Comparison of ENCODE assay signal across 19 cellular contexts in the genomic region with DNA sequence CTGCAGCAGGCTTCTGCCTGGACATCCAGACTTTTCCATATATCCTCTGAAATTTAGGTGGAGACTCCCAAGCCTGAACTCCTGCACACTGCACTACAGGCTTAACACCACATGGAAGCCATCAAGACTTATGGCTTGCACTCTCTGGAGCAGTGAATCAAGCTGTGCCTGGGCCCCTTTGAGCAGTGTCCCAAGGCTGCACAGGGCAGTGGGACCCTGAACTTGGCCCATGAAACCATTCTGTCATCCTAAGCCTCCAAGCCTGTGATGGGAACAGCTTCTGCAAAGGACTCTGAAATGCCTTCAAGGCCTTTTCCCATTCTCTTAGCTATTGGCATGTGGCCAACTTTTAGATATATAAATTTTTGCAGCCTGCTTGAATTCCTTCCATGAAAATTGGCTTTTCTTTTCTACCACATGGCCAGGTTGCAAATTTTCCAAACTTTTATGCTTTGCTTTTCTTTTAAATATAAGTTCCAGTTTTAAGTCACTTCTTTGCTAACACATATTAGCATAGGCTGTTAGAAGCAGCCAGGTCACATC.
DNase-seq lines count a peak whose midpoint lies in the region; ATAC-seq and TF ChIP-seq lines count a peak whose summit lies in the region.
"Had no signal": no experiment of that assay in that cellular context is flagged by ENCODE, and none has a peak within 500 bp of the region (broad histone marks: within the 10 kb centered on the region; RNA-seq: fewer than 3 reads in every experiment).

No MANE protein-coding gene starts in this region.

- H2AFZ ChIP-seq in SK-N-SH (ENCODE audit: low read depth): no peak overlapping the region
- H2AFZ ChIP-seq: GM23338 had no signal

- ATAC-seq in SK-N-SH treated with all-trans-retinoic acid at 6 μM for 48 hours (no peak), HG03432 (IDR thresholded peaks at IDR 0.05; ENCODE audit: unreplicated experiment) (no peak), HG03045 (IDR thresholded peaks at IDR 0.05; ENCODE audit: unreplicated experiment) (no peak)
- ATAC-seq: A549, GM23338 had no signal

- H3K9me3 ChIP-seq in SK-N-SH: 0 out of 2 replicates have a peak, but pooled peaks cover 4% of the 10 kb centered on the region
- peaks cover 19% of the 10 kb centered on the region for H3K9me3 ChIP-seq in adipocyte (ENCODE audit: control insufficient read depth, low read length)
- peaks cover 14% of the 10 kb centered on the region for H3K9me3 ChIP-seq in iPS-18c (ENCODE audit: control insufficient read depth, insufficient read depth, low read length)

- H3K27me3 ChIP-seq in SK-N-SH (ENCODE audit: insufficient read depth): no peaks in the 10 kb centered on the region
- no peaks in the 10 kb centered on the region for H3K27me3 ChIP-seq in adipocyte (replicated peaks; ENCODE audit: control insufficient read depth, insufficient read depth, low read length)
- H3K27me3 ChIP-seq: BLaER1 had no signal

- TF ChIP-seq RAD21 in SK-N-SH (IDR thresholded peaks at IDR 0.05; ENCODE audit: low read length): no peak

- CTCF ChIA-PET in SK-N-SH (lab: Yijun Ruan, JAX): interaction anchor here (1.2 kb wide), 1 partner anchor 14 kb away, joined by 3 read pairs; no protein-coding TSS in a partner anchor

- no peaks in the 10 kb centered on the region for H3K4me1 ChIP-seq in SK-N-SH (ENCODE audit: control insufficient read depth in 1 of 2, insufficient read depth in 2 of 2, low read depth in 1 of 2, low read length in 1 of 2)
- no peaks in the 10 kb centered on the region for H3K4me1 ChIP-seq in adipocyte (ENCODE audit: control insufficient read depth, insufficient read depth, low read length)
- H3K4me1 ChIP-seq: A549, BLaER1 had no signal

- H3K36me3 ChIP-seq in SK-N-SH (replicated peaks in 1 of 2; ENCODE audit: control insufficient read depth in 1 of 2, insufficient read depth in 2 of 2, low read length in 1 of 2) (peaks cover 0 to 3% of the 10 kb centered on the region in 2 experiments), adipocyte (ENCODE audit: control insufficient read depth, insufficient read depth, low read length, severe bottlenecking) (no peaks in the 10 kb centered on the region)
- H3K36me3 ChIP-seq: BLaER1 had no signal

- no peaks in the 10 kb centered on the region for H4K20me1 ChIP-seq in SK-N-SH (ENCODE audit: insufficient read depth)
- H4K20me1 ChIP-seq: BLaER1 had no signal

- no peaks in the 10 kb centered on the region for H3F3A ChIP-seq in SK-N-SH (replicated peaks; ENCODE audit: insufficient read depth)

- no peak for TF ChIP-seq EP300 in SK-N-SH (IDR thresholded peaks at IDR 0.05; ENCODE audit: borderline replicate concordance in 1 of 2, low read depth in 1 of 2, low read length in 1 of 2)

- no peak for DNase-seq in SK-N-SH
- no peak for DNase-seq in adipocyte (ENCODE audit: low read depth)
- DNase-seq in NCI-H187 (lab: John Stamatoyannopoulos, UW): no peak
- DNase-seq: CD4-positive, alpha-beta memory T cell; DMS153; DMS79; GDM1; HCEC 1CT; HFFc6; IMR-90; KG1 had no signal

- no peaks in the 10 kb centered on the region for H3K79me2 ChIP-seq in SK-N-SH (ENCODE audit: insufficient read depth)

- POLR2A ChIA-PET in SK-N-SH (lab: Yijun Ruan, JAX): no interaction called here

- no peak overlapping the region for H3K4me2 ChIP-seq in SK-N-SH
- H3K4me2 ChIP-seq: A549, BLaER1, GM23338 had no signal

- TF ChIP-seq CTCF in SK-N-SH (IDR thresholded peaks at IDR 0.05): no peak

- no peak overlapping the region for H3K27ac ChIP-seq in SK-N-SH (ENCODE audit: low read depth in 2 of 2, low read length in 1 of 2)
- H3K27ac ChIP-seq: 22Rv1, A549, BLaER1 had no signal

- H3K9me2 ChIP-seq in SK-N-SH: no peaks in the 10 kb centered on the region

- no peak overlapping the region for H3K4me3 ChIP-seq in SK-N-SH (ENCODE audit: low read depth in 2 of 2, low read length in 1 of 2)
- peak overlapping the region; percentile 51 for H3K4me3 ChIP-seq in adipocyte (ENCODE audit: low read length)
- H3K4me3 ChIP-seq in iPS-18c (ENCODE audit: insufficient read depth, low read depth, low read length): peak overlapping the region; percentile 24; the same call in 1 of the 2 replicates
- H3K4me3 ChIP-seq: A549, BLaER1, GM23338 had no signal

- H3K9ac ChIP-seq in SK-N-SH (no peak overlapping the region), adipocyte (ENCODE audit: low read length) (no peak overlapping the region)
- H3K9ac ChIP-seq: BLaER1 had no signal

TF ChIP-seq in SK-N-SH, 30 proteins besides CTCF, POLR2A, EP300 and RAD21:
- no peak for TF ChIP-seq RCOR1 (IDR thresholded peaks at IDR 0.05; ENCODE audit: low read length)
- TF ChIP-seq CHD2 (IDR thresholded peaks at IDR 0.05; ENCODE audit: low read length, partially characterized antibody): no peak
- peak; percentile 23; the same call in 1 of the 2 replicates for TF ChIP-seq NFIC (IDR thresholded peaks at IDR 0.05; ENCODE audit: borderline replicate concordance)

TF ChIP-seq in SK-N-SH treated with all-trans-retinoic acid at 6 μM for 48 hours, 23 proteins besides CTCF, POLR2A, EP300 and RAD21:
- TF ChIP-seq TCF4 (CRISPR knock-in tag; IDR thresholded peaks at IDR 0.05; ENCODE audit: borderline replicate concordance): no peak
- no peak for TF ChIP-seq OSR1 (CRISPR knock-in tag; IDR thresholded peaks at IDR 0.05)
- TF ChIP-seq ZNF8 (CRISPR knock-in tag; IDR thresholded peaks at IDR 0.05): no peak
- TF ChIP-seq, protein P1, sequence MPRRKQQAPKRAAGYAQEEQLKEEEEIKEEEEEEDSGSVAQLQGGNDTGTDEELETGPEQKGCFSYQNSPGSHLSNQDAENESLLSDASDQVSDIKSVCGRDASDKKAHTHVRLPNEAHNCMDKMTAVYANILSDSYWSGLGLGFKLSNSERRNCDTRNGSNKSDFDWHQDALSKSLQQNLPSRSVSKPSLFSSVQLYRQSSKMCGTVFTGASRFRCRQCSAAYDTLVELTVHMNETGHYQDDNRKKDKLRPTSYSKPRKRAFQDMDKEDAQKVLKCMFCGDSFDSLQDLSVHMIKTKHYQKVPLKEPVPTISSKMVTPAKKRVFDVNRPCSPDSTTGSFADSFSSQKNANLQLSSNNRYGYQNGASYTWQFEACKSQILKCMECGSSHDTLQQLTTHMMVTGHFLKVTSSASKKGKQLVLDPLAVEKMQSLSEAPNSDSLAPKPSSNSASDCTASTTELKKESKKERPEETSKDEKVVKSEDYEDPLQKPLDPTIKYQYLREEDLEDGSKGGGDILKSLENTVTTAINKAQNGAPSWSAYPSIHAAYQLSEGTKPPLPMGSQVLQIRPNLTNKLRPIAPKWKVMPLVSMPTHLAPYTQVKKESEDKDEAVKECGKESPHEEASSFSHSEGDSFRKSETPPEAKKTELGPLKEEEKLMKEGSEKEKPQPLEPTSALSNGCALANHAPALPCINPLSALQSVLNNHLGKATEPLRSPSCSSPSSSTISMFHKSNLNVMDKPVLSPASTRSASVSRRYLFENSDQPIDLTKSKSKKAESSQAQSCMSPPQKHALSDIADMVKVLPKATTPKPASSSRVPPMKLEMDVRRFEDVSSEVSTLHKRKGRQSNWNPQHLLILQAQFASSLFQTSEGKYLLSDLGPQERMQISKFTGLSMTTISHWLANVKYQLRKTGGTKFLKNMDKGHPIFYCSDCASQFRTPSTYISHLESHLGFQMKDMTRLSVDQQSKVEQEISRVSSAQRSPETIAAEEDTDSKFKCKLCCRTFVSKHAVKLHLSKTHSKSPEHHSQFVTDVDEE (CRISPR knock-in tag; IDR thresholded peaks at IDR 0.05): no peak
- no peak for TF ChIP-seq ESRRG (CRISPR knock-in tag; IDR thresholded peaks at IDR 0.05)
- no peak for TF ChIP-seq BACH2 (CRISPR knock-in tag; IDR thresholded peaks at IDR 0.05; ENCODE audit: borderline replicate concordance)
- TF ChIP-seq, protein P2, sequence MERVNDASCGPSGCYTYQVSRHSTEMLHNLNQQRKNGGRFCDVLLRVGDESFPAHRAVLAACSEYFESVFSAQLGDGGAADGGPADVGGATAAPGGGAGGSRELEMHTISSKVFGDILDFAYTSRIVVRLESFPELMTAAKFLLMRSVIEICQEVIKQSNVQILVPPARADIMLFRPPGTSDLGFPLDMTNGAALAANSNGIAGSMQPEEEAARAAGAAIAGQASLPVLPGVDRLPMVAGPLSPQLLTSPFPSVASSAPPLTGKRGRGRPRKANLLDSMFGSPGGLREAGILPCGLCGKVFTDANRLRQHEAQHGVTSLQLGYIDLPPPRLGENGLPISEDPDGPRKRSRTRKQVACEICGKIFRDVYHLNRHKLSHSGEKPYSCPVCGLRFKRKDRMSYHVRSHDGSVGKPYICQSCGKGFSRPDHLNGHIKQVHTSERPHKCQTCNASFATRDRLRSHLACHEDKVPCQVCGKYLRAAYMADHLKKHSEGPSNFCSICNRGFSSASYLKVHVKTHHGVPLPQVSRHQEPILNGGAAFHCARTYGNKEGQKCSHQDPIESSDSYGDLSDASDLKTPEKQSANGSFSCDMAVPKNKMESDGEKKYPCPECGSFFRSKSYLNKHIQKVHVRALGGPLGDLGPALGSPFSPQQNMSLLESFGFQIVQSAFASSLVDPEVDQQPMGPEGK (CRISPR knock-in tag; IDR thresholded peaks at IDR 0.05; ENCODE audit: borderline replicate concordance): no peak

Comparison
In these comparisons a context has a peak if more than half of its experiments do, and no peak if none do; other contexts are left out.
1. H3K4me3 ChIP-seq: peak in adipocyte (single experiment) and iPS-18c (single experiment); none in SK-N-SH (0 of 2).